In genomic region chr9:134136117-134136996, GRCh38 we compare ENCODE assay signal across 1 cellular context.
TF ChIP-seq lines count a peak whose summit lies in the region.

No MANE protein-coding gene starts in this region.

TF ChIP-seq in K562, 482 proteins besides CTCF, POLR2A, EP300 and RAD21 (continued from another document and continues in another):
- no peak for TF ChIP-seq CHD7 (IDR thresholded peaks at IDR 0.05; ENCODE audit: low read depth, low read length)
- no peak for TF ChIP-seq MXD1 (CRISPR knock-in tag; IDR thresholded peaks at IDR 0.05; ENCODE audit: borderline replicate concordance, poor library complexity, severe bottlenecking)
- TF ChIP-seq KDM5B (IDR thresholded peaks at IDR 0.05; ENCODE audit: insufficient replicate concordance, low read depth, low read length) = peak; percentile 40
- no peak for TF ChIP-seq HDAC6 (IDR thresholded peaks at IDR 0.05; ENCODE audit: low read depth, low read length)
- TF ChIP-seq OTX1 (CRISPR knock-in tag; IDR thresholded peaks at IDR 0.05) = no peak
- TF ChIP-seq IRF9 (tag; IDR thresholded peaks at IDR 0.05) = no peak
- no peak for TF ChIP-seq MAFF (IDR thresholded peaks at IDR 0.05; ENCODE audit: low read length)
- TF ChIP-seq TEAD1 (CRISPR knock-in tag; IDR thresholded peaks at IDR 0.05) = 0 out of 4 replicates have a peak, but pooled peaks of 1 of the 2 experiments have one; percentile 23
- no peak for TF ChIP-seq MEF2A (IDR thresholded peaks at IDR 0.05; ENCODE audit: control insufficient read depth, low read depth, low read length)
- no peak for TF ChIP-seq ZNF407 (IDR thresholded peaks at IDR 0.05; ENCODE audit: low read depth)
- no peak for TF ChIP-seq ZNF445 (CRISPR knock-in tag; IDR thresholded peaks at IDR 0.05; ENCODE audit: low read depth)
- no peak for TF ChIP-seq HDAC2 (IDR thresholded peaks at IDR 0.05)
- peak; percentile 31; the same call in 1 of the 2 replicates for TF ChIP-seq EGR1 (conservative IDR thresholded peaks at IDR 0.05)
- TF ChIP-seq E2F3 (CRISPR knock-in tag; IDR thresholded peaks at IDR 0.05) = no peak
- no peak for TF ChIP-seq C11orf30 (IDR thresholded peaks at IDR 0.05; ENCODE audit: low read depth)
- no peak for TF ChIP-seq ZC3H8 (IDR thresholded peaks at IDR 0.05)
- no peak for TF ChIP-seq ZNF384 (IDR thresholded peaks at IDR 0.05; ENCODE audit: low read depth, low read length)
- TF ChIP-seq RBM17 (IDR thresholded peaks at IDR 0.05; ENCODE audit: borderline replicate concordance, low read depth, low read length) = no peak
- TF ChIP-seq ZNF134 (CRISPR knock-in tag; conservative IDR thresholded peaks at IDR 0.05) = no peak
- no peak for TF ChIP-seq TAL1 (IDR thresholded peaks at IDR 0.05)
- no peak for TF ChIP-seq FOXM1 (IDR thresholded peaks at IDR 0.05; ENCODE audit: low read depth)
- TF ChIP-seq FOXM1 (CRISPR knock-in tag; IDR thresholded peaks at IDR 0.05; ENCODE audit: low read depth) = no peak
- no peak for TF ChIP-seq PCBP2 (IDR thresholded peaks at IDR 0.05; ENCODE audit: low read depth, low read length, poor library complexity, severe bottlenecking)
- peak; percentile 69 for TF ChIP-seq ZBTB5 (IDR thresholded peaks at IDR 0.05)
- 0 out of 2 replicates have a peak, but pooled peaks have one; percentile 23 for TF ChIP-seq SUPT5H (IDR thresholded peaks at IDR 0.05)
- TF ChIP-seq ZNF354B (CRISPR knock-in tag; IDR thresholded peaks at IDR 0.05) = no peak
- no peak for TF ChIP-seq ATF7 (IDR thresholded peaks at IDR 0.05)
- TF ChIP-seq MTA1 (IDR thresholded peaks at IDR 0.05; ENCODE audit: borderline replicate concordance) = no peak
- no peak for TF ChIP-seq RBM15 (IDR thresholded peaks at IDR 0.05; ENCODE audit: insufficient read depth, low read length)
- no peak for TF ChIP-seq TSC22D4 (tag; IDR thresholded peaks at IDR 0.05)
- TF ChIP-seq DACH1 (IDR thresholded peaks at IDR 0.05; ENCODE audit: partially characterized antibody) = no peak
- no peak for TF ChIP-seq SFPQ (IDR thresholded peaks at IDR 0.05; ENCODE audit: low read depth, low read length)
- no peak for TF ChIP-seq TOE1 (IDR thresholded peaks at IDR 0.05; ENCODE audit: borderline replicate concordance)
- TF ChIP-seq TOE1 (CRISPR knock-in tag; IDR thresholded peaks at IDR 0.05; ENCODE audit: borderline replicate concordance, low read depth) = no peak
